Comparison of ENCODE assay signal across 1 cellular context in the genomic region with DNA sequence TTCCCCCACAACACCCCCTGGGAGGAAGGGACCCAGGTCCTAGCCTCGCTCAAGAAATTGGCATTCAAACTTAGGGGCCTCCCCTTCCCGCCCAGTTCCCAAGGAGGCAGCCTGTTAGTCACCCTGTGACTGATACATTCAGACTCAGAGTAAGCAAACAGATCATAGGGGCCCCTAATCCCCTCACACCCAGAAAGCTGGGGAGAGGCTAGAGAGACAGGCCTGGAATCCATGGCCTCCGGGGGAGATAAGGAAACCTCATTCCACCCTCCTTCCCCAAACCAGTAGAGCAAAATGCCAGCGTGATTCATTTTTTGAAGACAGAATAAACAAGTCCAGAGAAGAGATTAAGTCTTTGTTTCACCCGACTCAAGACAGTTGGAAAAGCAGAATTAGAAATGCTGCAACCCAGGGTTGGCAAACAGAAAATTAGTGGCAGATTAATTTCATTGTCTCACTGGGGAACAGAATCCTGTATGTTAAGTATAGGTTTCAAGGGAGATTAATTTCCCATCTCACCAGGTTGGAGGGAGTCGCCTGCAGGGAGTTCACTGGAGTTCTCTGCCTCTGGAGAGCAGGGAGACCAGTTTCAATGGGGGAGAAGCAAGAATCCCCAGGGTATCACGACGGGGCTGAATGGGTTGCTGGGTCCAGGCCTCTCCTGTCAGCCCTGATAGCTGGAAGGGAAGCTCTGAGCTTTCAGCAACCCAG.
TF ChIP-seq lines count a peak whose summit lies in the region.

No MANE protein-coding gene starts in this region.

TF ChIP-seq in HEK293, 187 proteins besides CTCF, POLR2A, EP300 and RAD21 (continued from another document and continues in another):
- TF ChIP-seq, protein P1, sequence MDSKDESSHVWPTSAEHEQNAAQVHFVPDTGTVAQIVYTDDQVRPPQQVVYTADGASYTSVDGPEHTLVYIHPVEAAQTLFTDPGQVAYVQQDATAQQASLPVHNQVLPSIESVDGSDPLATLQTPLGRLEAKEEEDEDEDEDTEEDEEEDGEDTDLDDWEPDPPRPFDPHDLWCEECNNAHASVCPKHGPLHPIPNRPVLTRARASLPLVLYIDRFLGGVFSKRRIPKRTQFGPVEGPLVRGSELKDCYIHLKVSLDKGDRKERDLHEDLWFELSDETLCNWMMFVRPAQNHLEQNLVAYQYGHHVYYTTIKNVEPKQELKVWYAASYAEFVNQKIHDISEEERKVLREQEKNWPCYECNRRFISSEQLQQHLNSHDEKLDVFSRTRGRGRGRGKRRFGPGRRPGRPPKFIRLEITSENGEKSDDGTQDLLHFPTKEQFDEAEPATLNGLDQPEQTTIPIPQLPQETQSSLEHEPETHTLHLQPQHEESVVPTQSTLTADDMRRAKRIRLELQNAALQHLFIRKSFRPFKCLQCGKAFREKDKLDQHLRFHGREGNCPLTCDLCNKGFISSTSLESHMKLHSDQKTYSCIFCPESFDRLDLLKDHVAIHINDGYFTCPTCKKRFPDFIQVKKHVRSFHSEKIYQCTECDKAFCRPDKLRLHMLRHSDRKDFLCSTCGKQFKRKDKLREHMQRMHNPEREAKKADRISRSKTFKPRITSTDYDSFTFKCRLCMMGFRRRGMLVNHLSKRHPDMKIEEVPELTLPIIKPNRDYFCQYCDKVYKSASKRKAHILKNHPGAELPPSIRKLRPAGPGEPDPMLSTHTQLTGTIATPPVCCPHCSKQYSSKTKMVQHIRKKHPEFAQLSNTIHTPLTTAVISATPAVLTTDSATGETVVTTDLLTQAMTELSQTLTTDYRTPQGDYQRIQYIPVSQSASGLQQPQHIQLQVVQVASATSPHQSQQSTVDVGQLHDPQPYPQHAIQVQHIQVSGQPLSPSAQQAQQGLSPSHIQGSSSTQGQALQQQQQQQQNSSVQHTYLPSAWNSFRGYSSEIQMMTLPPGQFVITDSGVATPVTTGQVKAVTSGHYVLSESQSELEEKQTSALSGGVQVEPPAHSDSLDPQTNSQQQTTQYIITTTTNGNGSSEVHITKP (tag by site-specific recombination; IDR thresholded peaks at IDR 0.05) = no peak
- TF ChIP-seq ZNF184 (tag by site-specific recombination; IDR thresholded peaks at IDR 0.05) (0 out of 2 replicates have a peak, but pooled peaks have one; percentile 67), ZEB2 (tag by site-specific recombination; IDR thresholded peaks at IDR 0.05) (peak; percentile 89), FEZF1 (tag by site-specific recombination; IDR thresholded peaks at IDR 0.05) (peak; percentile 45; the same call in 1 of the 2 replicates), ZNF514 (tag by site-specific recombination; IDR thresholded peaks at IDR 0.05) (no peak), ZNF146 (tag by site-specific recombination; IDR thresholded peaks at IDR 0.05) (no peak), ZNF501 (tag by site-specific recombination; IDR thresholded peaks at IDR 0.05) (peak; percentile 22; the same call in 1 of the 2 replicates), ZFP69B (tag by site-specific recombination; IDR thresholded peaks at IDR 0.05) (peak; percentile 48; the same call in 1 of the 2 replicates), PRDM2 (tag by site-specific recombination; IDR thresholded peaks at IDR 0.05; ENCODE audit: borderline replicate concordance) (no peak), OVOL3 (tag by site-specific recombination; IDR thresholded peaks at IDR 0.05) (0 out of 2 replicates have a peak, but pooled peaks have one; percentile 51), ATF2 (tag by site-specific recombination; IDR thresholded peaks at IDR 0.05; ENCODE audit: low read depth) (no peak), HIC1 (tag by site-specific recombination; IDR thresholded peaks at IDR 0.05) (peak; percentile 28; the same call in 1 of the 2 replicates), KLF10 (tag by site-specific recombination; IDR thresholded peaks at IDR 0.05) (peak; percentile 45; the same call in 1 of the 2 replicates), GLIS2 (tag by site-specific recombination; IDR thresholded peaks at IDR 0.05) (peak; percentile 62), MZF1 (tag by site-specific recombination; IDR thresholded peaks at IDR 0.05; ENCODE audit: borderline replicate concordance) (0 out of 2 replicates have a peak, but pooled peaks have one; percentile 37), ZNF48 (tag by site-specific recombination; IDR thresholded peaks at IDR 0.05) (no peak), ZNF626 (tag by site-specific recombination; IDR thresholded peaks at IDR 0.05) (no peak), KLF1 (tag by site-specific recombination; IDR thresholded peaks at IDR 0.05) (peak; percentile 98), PRDM6 (tag by site-specific recombination; IDR thresholded peaks at IDR 0.05) (peak; percentile 79), GLIS1 (tag by site-specific recombination; IDR thresholded peaks at IDR 0.05) (peak; percentile 88), ZNF335 (tag by site-specific recombination; conservative IDR thresholded peaks at IDR 0.05) (peak; percentile 57), ZNF707 (tag by site-specific recombination; IDR thresholded peaks at IDR 0.05) (no peak), ZNF777 (tag by site-specific recombination; IDR thresholded peaks at IDR 0.05; ENCODE audit: borderline replicate concordance) (no peak), ZBTB1 (tag by site-specific recombination; IDR thresholded peaks at IDR 0.05) (no peak), ZNF704 (tag by site-specific recombination; IDR thresholded peaks at IDR 0.05) (no peak), ZNF341 (tag by site-specific recombination; IDR thresholded peaks at IDR 0.05; ENCODE audit: low read depth) (no peak), OSR2 (tag by site-specific recombination; IDR thresholded peaks at IDR 0.05) (peak; percentile 70), GFI1B (tag by site-specific recombination; IDR thresholded peaks at IDR 0.05) (0 out of 2 replicates have a peak, but pooled peaks have one; percentile 24), PRDM1 (tag by site-specific recombination; IDR thresholded peaks at IDR 0.05) (no peak), ZNF792 (tag by site-specific recombination; IDR thresholded peaks at IDR 0.05) (no peak), SP7 (tag by site-specific recombination; IDR thresholded peaks at IDR 0.05) (peak; percentile 99), ZNF664 (tag by site-specific recombination; IDR thresholded peaks at IDR 0.05) (no peak), GLI4 (tag by site-specific recombination; IDR thresholded peaks at IDR 0.05) (no peak), KLF8 (tag by site-specific recombination; IDR thresholded peaks at IDR 0.05) (peak; percentile 58; the same call in 1 of the 2 replicates), ZNF629 (tag by site-specific recombination; IDR thresholded peaks at IDR 0.05) (peak; percentile 57; the same call in 1 of the 2 replicates), ZNF596 (tag by site-specific recombination; IDR thresholded peaks at IDR 0.05) (no peak; the same call in 1 of the 2 replicates), ZNF324 (tag by site-specific recombination; IDR thresholded peaks at IDR 0.05) (peak; percentile 15; the same call in 1 of the 2 replicates)
- TF ChIP-seq, protein P2, sequence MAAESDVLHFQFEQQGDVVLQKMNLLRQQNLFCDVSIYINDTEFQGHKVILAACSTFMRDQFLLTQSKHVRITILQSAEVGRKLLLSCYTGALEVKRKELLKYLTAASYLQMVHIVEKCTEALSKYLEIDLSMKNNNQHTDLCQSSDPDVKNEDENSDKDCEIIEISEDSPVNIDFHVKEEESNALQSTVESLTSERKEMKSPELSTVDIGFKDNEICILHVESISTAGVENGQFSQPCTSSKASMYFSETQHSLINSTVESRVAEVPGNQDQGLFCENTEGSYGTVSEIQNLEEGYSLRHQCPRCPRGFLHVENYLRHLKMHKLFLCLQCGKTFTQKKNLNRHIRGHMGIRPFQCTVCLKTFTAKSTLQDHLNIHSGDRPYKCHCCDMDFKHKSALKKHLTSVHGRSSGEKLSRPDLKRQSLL (tag by site-specific recombination; IDR thresholded peaks at IDR 0.05) = no peak
- TF ChIP-seq, protein P3, sequence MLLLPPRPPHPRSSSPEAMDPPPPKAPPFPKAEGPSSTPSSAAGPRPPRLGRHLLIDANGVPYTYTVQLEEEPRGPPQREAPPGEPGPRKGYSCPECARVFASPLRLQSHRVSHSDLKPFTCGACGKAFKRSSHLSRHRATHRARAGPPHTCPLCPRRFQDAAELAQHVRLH (tag by site-specific recombination; IDR thresholded peaks at IDR 0.05) = no peak
